ENCODE assay signal across 29 cellular contexts in genomic region chr9:85081963-85082362, GRCh38.
"Had no signal": no experiment of that assay in that cellular context is flagged by ENCODE, and none has a peak within 500 bp of the region (broad histone marks: within the 10 kb centered on the region; RNA-seq: fewer than 3 reads in every experiment).

No MANE protein-coding gene starts in this region.

- H3K9me3 ChIP-seq: stomach, suprapubic skin, testis, thoracic aorta, thyroid gland, tibial artery, tibial nerve, transverse colon, upper lobe of left lung, upper lobe of right lung, uterus, vagina had no signal

- H3K4me1 Mint-ChIP-seq: stimulated activated effector memory CD8-positive, alpha-beta T cell treated with anti-CD3 and anti-CD28 coated beads, Interleukin-12 subunit alpha, Interleukin-12 subunit beta, amount 100 ng/mL, for 72 hours; stimulated activated memory B cell treated with anti-CD40 and anti-IgM and Interleukin-4, amounts not matched to agents 10 μg/mL and 1 μg/mL and 100 μg/mL, for 72 hours; stimulated activated naive B cell treated with anti-CD40 and anti-IgM and Interleukin-4, amounts not matched to agents 10 μg/mL and 1 μg/mL and 100 μg/mL, for 72 hours; stimulated activated naive CD8-positive, alpha-beta T cell treated with anti-CD3 and anti-CD28 coated beads, Interleukin-15, amount 100 ng/mL, for 72 hours had no signal

- DNase-seq: stimulated activated CD4-positive, alpha-beta T cell treated with anti-CD3 and anti-CD28 coated beads, Interleukin-2, amount 100 ng/mL, for 48 hours; stimulated activated CD4-positive, alpha-beta T cell treated with anti-CD3 and anti-CD28 coated beads, Interleukin-4, amount 100 ng/mL, for 1 hour; stimulated activated CD4-positive, alpha-beta T cell treated with anti-CD3 and anti-CD28 coated beads, Interleukin-4, amount 100 ng/mL, for 24 hours; stimulated activated CD4-positive, alpha-beta T cell treated with anti-CD3 and anti-CD28 coated beads, Interleukin-4, amount 100 ng/mL, for 4 hours; stimulated activated CD8-positive, alpha-beta memory T cell treated with anti-CD3 and anti-CD28 coated beads, Interleukin-4, amount 100 ng/mL, for 48 hours; stimulated activated naive B cell treated with anti-CD40 and anti-IgM and Interleukin-4, amounts not matched to agents 10 μg/mL and 1 μg/mL and 100 μg/mL, for 72 hours; stimulated activated naive CD4-positive, alpha-beta T cell; stimulated activated naive CD4-positive, alpha-beta T cell treated with Interleukin-2 at 50 U/mL for 16 hours; stimulated activated naive CD8-positive, alpha-beta T cell treated with anti-CD3 and anti-CD28 coated beads, Interleukin-15, amount 100 ng/mL, for 72 hours; stimulated activated naive CD8-positive, alpha-beta T cell treated with anti-CD3 and anti-CD28 coated beads, Interleukin-15, Interleukin-2, amounts not matched to agents 100 U/mL and 50 U/mL, for 24 hours; stomach; substantia nigra; testis; thyroid gland; tibial artery; transverse colon; trophoblast cell; upper lobe of left lung; upper lobe of right lung; uterus had no signal

- H3K36me3 Mint-ChIP-seq: stimulated activated effector memory CD8-positive, alpha-beta T cell treated with anti-CD3 and anti-CD28 coated beads, Interleukin-12 subunit alpha, Interleukin-12 subunit beta, amount 100 ng/mL, for 72 hours; stimulated activated memory B cell treated with anti-CD40 and anti-IgM and Interleukin-4, amounts not matched to agents 10 μg/mL and 1 μg/mL and 100 μg/mL, for 72 hours; stimulated activated naive B cell treated with anti-CD40 and anti-IgM and Interleukin-4, amounts not matched to agents 10 μg/mL and 1 μg/mL and 100 μg/mL, for 72 hours; type B pancreatic cell had no signal

- H3K9me3 Mint-ChIP-seq: stimulated activated naive CD8-positive, alpha-beta T cell treated with anti-CD3 and anti-CD28 coated beads, Interleukin-15, amount 100 ng/mL, for 72 hours; stimulated activated naive CD8-positive, alpha-beta T cell treated with anti-CD3 and anti-CD28 coated beads, Interleukin-15, Interleukin-2, amounts not matched to agents 100 ng/mL and 50 ng/mL, for 24 hours had no signal

- H3K4me3 ChIP-seq: stomach, suprapubic skin, testis, thoracic aorta, thyroid gland, tibial artery, tibial nerve, transverse colon, upper lobe of left lung, upper lobe of right lung, uterus, vagina had no signal

- H3K36me3 ChIP-seq: stomach, suprapubic skin, thoracic aorta, thyroid gland, tibial artery, tibial nerve, transverse colon, upper lobe of left lung, upper lobe of right lung, uterus, vagina had no signal

- H3K27ac Mint-ChIP-seq: stimulated activated effector memory CD8-positive, alpha-beta T cell treated with anti-CD3 and anti-CD28 coated beads, Interleukin-12 subunit alpha, Interleukin-12 subunit beta, amount 100 ng/mL, for 72 hours; stimulated activated memory B cell treated with anti-CD40 and anti-IgM and Interleukin-4, amounts not matched to agents 10 μg/mL and 1 μg/mL and 100 μg/mL, for 72 hours; stimulated activated naive B cell treated with anti-CD40 and anti-IgM and Interleukin-4, amounts not matched to agents 10 μg/mL and 1 μg/mL and 100 μg/mL, for 72 hours; stimulated activated naive CD8-positive, alpha-beta T cell treated with anti-CD3 and anti-CD28 coated beads, Interleukin-15, Interleukin-2, amounts not matched to agents 100 ng/mL and 50 ng/mL, for 24 hours; type B pancreatic cell had no signal

- H3K27ac ChIP-seq: stomach, suprapubic skin, testis, thoracic aorta, thyroid gland, tibial artery, tibial nerve, transverse colon, upper lobe of left lung, upper lobe of right lung, uterus, vagina had no signal

- H3K4me1 ChIP-seq: stomach, suprapubic skin, testis, thyroid gland, tibial artery, tibial nerve, transverse colon, upper lobe of left lung, upper lobe of right lung, uterus, vagina had no signal

- ATAC-seq: stimulated activated effector memory CD8-positive, alpha-beta T cell treated with anti-CD3 and anti-CD28 coated beads, Interleukin-12 subunit alpha, Interleukin-12 subunit beta, amount 100 ng/mL, for 72 hours; stimulated activated memory B cell treated with anti-CD40 and anti-IgM and Interleukin-4, amounts not matched to agents 10 μg/mL and 1 μg/mL and 100 μg/mL, for 72 hours; stimulated activated naive B cell treated with anti-CD40 and anti-IgM and Interleukin-4, amounts not matched to agents 10 μg/mL and 1 μg/mL and 100 μg/mL, for 72 hours; stimulated activated naive CD8-positive, alpha-beta T cell treated with anti-CD3 and anti-CD28 coated beads, Interleukin-15, amount 100 ng/mL, for 72 hours; stimulated activated naive CD8-positive, alpha-beta T cell treated with anti-CD3 and anti-CD28 coated beads, Interleukin-15, Interleukin-2, amounts not matched to agents 100 U/mL and 50 U/mL, for 24 hours; upper lobe of right lung had no signal

- FAIRE-seq: urothelium cell line had no signal

- H3K27me3 ChIP-seq: stomach, testis, thyroid gland, tibial artery, tibial nerve, transverse colon, upper lobe of left lung, upper lobe of right lung, uterus, vagina had no signal

- H3K27me3 Mint-ChIP-seq: stimulated activated memory B cell treated with anti-CD40 and anti-IgM and Interleukin-4, amounts not matched to agents 10 μg/mL and 1 μg/mL and 100 μg/mL, for 72 hours; type B pancreatic cell had no signal

- H3K4me3 Mint-ChIP-seq: stimulated activated effector memory CD8-positive, alpha-beta T cell treated with anti-CD3 and anti-CD28 coated beads, Interleukin-12 subunit alpha, Interleukin-12 subunit beta, amount 100 ng/mL, for 72 hours; stimulated activated memory B cell treated with anti-CD40 and anti-IgM and Interleukin-4, amounts not matched to agents 10 μg/mL and 1 μg/mL and 100 μg/mL, for 72 hours; stimulated activated naive B cell treated with anti-CD40 and anti-IgM and Interleukin-4, amounts not matched to agents 10 μg/mL and 1 μg/mL and 100 μg/mL, for 72 hours; stimulated activated naive CD8-positive, alpha-beta T cell treated with anti-CD3 and anti-CD28 coated beads, Interleukin-15, amount 100 ng/mL, for 72 hours; stimulated activated naive CD8-positive, alpha-beta T cell treated with anti-CD3 and anti-CD28 coated beads, Interleukin-15, Interleukin-2, amounts not matched to agents 100 ng/mL and 50 ng/mL, for 24 hours; type B pancreatic cell had no signal
